25 cellular contexts compared by ENCODE assay signal in genomic region chr11:111362887-111363411, GRCh38. TPM values are rescaled to one million over a fixed set of nuclear protein-coding genes. Genes with fewer than 3 reads are reported as not detected.
DNase-seq lines count a peak whose midpoint lies in the region; ATAC-seq, FAIRE-seq and TF ChIP-seq lines count a peak whose summit lies in the region.
"Had no signal": no experiment of that assay in that cellular context is flagged by ENCODE, and none has a peak within 500 bp of the region (broad histone marks: within the 10 kb centered on the region; RNA-seq: fewer than 3 reads in every experiment).

No MANE protein-coding gene starts in this region.

- no peak overlapping the region for H3K27ac Mint-ChIP-seq in stimulated activated memory B cell treated with anti-CD40 and anti-IgM and Interleukin-4, amounts not matched to agents 10 μg/mL and 1 μg/mL and 100 μg/mL, for 72 hours
- H3K27ac Mint-ChIP-seq: activated naive CD4-positive, alpha-beta T cell treated with anti-CD3 and anti-CD28 coated beads, Interleukin-2, amount 10 ng/mL, durations not matched to agents 7 days and 5 days; mesothelial cell of epicardium; WTC11 had no signal

- H3K9me3 Mint-ChIP-seq in stimulated activated memory B cell treated with anti-CD40 and anti-IgM and Interleukin-4, amounts not matched to agents 10 μg/mL and 1 μg/mL and 100 μg/mL, for 72 hours = no peaks in the 10 kb centered on the region
- H3K9me3 Mint-ChIP-seq: activated naive CD4-positive, alpha-beta T cell treated with anti-CD3 and anti-CD28 coated beads, Interleukin-2, amount 10 ng/mL, durations not matched to agents 7 days and 5 days; activated T-cell treated with anti-CD3 and anti-CD28 coated beads, Interleukin-2, amount 50 U/mL, for 4 hours; neural crest cell had no signal

- H3K9ac ChIP-seq in SU-DHL-6 (ENCODE audit: low read length) = peak overlapping the region; percentile 67
- peak overlapping the region; percentile 1; the same call in 1 of the 2 replicates for H3K9ac ChIP-seq in HepG2 (ENCODE audit: insufficient read depth, low read depth, low read length)

- H3K79me2 ChIP-seq in SU-DHL-6 (ENCODE audit: insufficient read depth, low read length) = peaks cover 87% of the 10 kb centered on the region
- no peaks in the 10 kb centered on the region for H3K79me2 ChIP-seq in HepG2 (ENCODE audit: insufficient read depth, low read length)

- peaks cover 83% of the 10 kb centered on the region for H3F3A ChIP-seq in SU-DHL-6 (ENCODE audit: insufficient read depth)

- no peaks in the 10 kb centered on the region for H3K27me3 ChIP-seq in SU-DHL-6 (ENCODE audit: low read length)
- H3K27me3 ChIP-seq in HepG2 (ENCODE audit: control insufficient read depth in 1 of 2, insufficient read depth in 2 of 2, low read length in 2 of 2) = no peaks in the 10 kb centered on the region
- H3K27me3 ChIP-seq: esophagus muscularis mucosa, SJSA1 had no signal

- no peaks in the 10 kb centered on the region for H3K9me3 ChIP-seq in SU-DHL-6 (ENCODE audit: insufficient read depth, low read length)
- no peaks in the 10 kb centered on the region for H3K9me3 ChIP-seq in HepG2 (ENCODE audit: low read length)
- H3K9me3 ChIP-seq: esophagus muscularis mucosa, psoas muscle, SJSA1 had no signal

- H3K9me2 ChIP-seq in SU-DHL-6 (replicated peaks; ENCODE audit: insufficient read depth, low read length) = no peaks in the 10 kb centered on the region

- ATAC-seq in HepG2 (no peak), GM21526 (IDR thresholded peaks at IDR 0.05; ENCODE audit: low FRiP score, unreplicated experiment) (no peak)
- ATAC-seq in stimulated activated memory B cell treated with anti-CD40 and anti-IgM and Interleukin-4, amounts not matched to agents 10 μg/mL and 1 μg/mL and 100 μg/mL, for 72 hours = no peak
- ATAC-seq: activated T-cell treated with anti-CD3 and anti-CD28 coated beads, Interleukin-2, amount 50 U/mL, for 4 hours; HCT116; PC-3; WTC11 had no signal

- no peak for TF ChIP-seq POLR2A in HepG2 (IDR thresholded peaks at IDR 0.05; ENCODE audit: insufficient read depth in 1 of 2, low read depth in 2 of 2, low read length in 2 of 2)

- H4K20me1 ChIP-seq in SU-DHL-6 (ENCODE audit: low read depth, low read length) (no peaks in the 10 kb centered on the region), HepG2 (ENCODE audit: insufficient read depth, low read length) (no peaks in the 10 kb centered on the region)

- no peak overlapping the region for H2AFZ ChIP-seq in SU-DHL-6 (ENCODE audit: low read depth, low read length, severe bottlenecking)
- no peak overlapping the region for H2AFZ ChIP-seq in HepG2 (ENCODE audit: low read length)

- WGBS in HepG2 (ENCODE audit: low lambda C conversion rate) = 79% methylated on average over 6 of the region's 9 CpGs

- H3K27ac ChIP-seq in SU-DHL-6 (ENCODE audit: low read depth, low read length) (peak overlapping the region; percentile 94), HepG2 (ENCODE audit: extremely low read length, insufficient read depth, low read length) (peak overlapping the region; percentile 98)
- H3K27ac ChIP-seq: esophagus muscularis mucosa, psoas muscle, SJSA1 had no signal

- H3K4me3 ChIP-seq in SU-DHL-6 (ENCODE audit: insufficient read depth, low read length, poor library complexity, severe bottlenecking) = peak overlapping the region; percentile 58
- H3K4me3 ChIP-seq in HepG2 (replicated peaks in 1 of 3; ENCODE audit: insufficient read depth in 1 of 3, low read depth in 2 of 3, low read length in 3 of 3) = no peak overlapping the region
- H3K4me3 ChIP-seq: esophagus muscularis mucosa, psoas muscle, SJSA1 had no signal

- H3K4me2 ChIP-seq in SU-DHL-6 (ENCODE audit: low read depth, low read length, poor library complexity, severe bottlenecking) = peak overlapping the region; percentile 70
- no peak overlapping the region for H3K4me2 ChIP-seq in HepG2 (ENCODE audit: low read depth, low read length)

- H3K36me3 ChIP-seq in SU-DHL-6 (ENCODE audit: low read length) = peaks cover 6% of the 10 kb centered on the region; the same call in 1 of the 2 replicates
- H3K36me3 ChIP-seq in HepG2 (replicated peaks in 1 of 2; ENCODE audit: control insufficient read depth in 1 of 2, insufficient read depth in 2 of 2, low read length in 2 of 2) = no peaks in the 10 kb centered on the region
- H3K36me3 ChIP-seq: esophagus muscularis mucosa, SJSA1 had no signal

- H3K36me3 Mint-ChIP-seq in stimulated activated memory B cell treated with anti-CD40 and anti-IgM and Interleukin-4, amounts not matched to agents 10 μg/mL and 1 μg/mL and 100 μg/mL, for 72 hours = peaks cover 61% of the 10 kb centered on the region
- H3K36me3 Mint-ChIP-seq: activated naive CD4-positive, alpha-beta T cell treated with anti-CD3 and anti-CD28 coated beads, Interleukin-2, amount 10 ng/mL, durations not matched to agents 7 days and 5 days; mesothelial cell of epicardium; WTC11 had no signal

- TF ChIP-seq RAD21 in Ishikawa (IDR thresholded peaks at IDR 0.05; ENCODE audit: low read depth) (no peak), HepG2 (CRISPR knock-in tag; IDR thresholded peaks at IDR 0.05) (no peak)

- TF ChIP-seq EP300 in Ishikawa (IDR thresholded peaks at IDR 0.05; ENCODE audit: borderline replicate concordance) (no peak), HepG2 (IDR thresholded peaks at IDR 0.05; ENCODE audit: low read depth in 2 of 2, low read length in 2 of 2) (no peak), HepG2 (CRISPR knock-in tag; IDR thresholded peaks at IDR 0.05; ENCODE audit: borderline replicate concordance) (no peak)

- DNase-seq in HepG2 (ENCODE audit: low spot score) = no peak
- DNase-seq in RCC 7860 (ENCODE audit: low spot score) = no peak
- DNase-seq in HUDEP-2 (lab: John Stamatoyannopoulos, UW; ENCODE audit: unreplicated experiment in 76 of 76) = no peak
- no peak for DNase-seq in kidney tubule cell (ENCODE audit: low spot score)
- DNase-seq: activated naive CD4-positive, alpha-beta T cell treated with anti-CD3 and anti-CD28 coated beads, Interleukin-2, amount 10 ng/mL, durations not matched to agents 7 days and 5 days; activated T-cell treated with anti-CD3 and anti-CD28 coated beads, Interleukin-2, amount 50 U/mL, for 4 hours; cerebellar nuclear complex; DND-41; effector CD4-positive, alpha-beta T cell; kidney; NCI-H748 treated with DMSO at 0.1 percent for 48 hours; PC-3; psoas muscle had no signal

- peaks cover 73% of the 10 kb centered on the region for H3K4me1 Mint-ChIP-seq in stimulated activated memory B cell treated with anti-CD40 and anti-IgM and Interleukin-4, amounts not matched to agents 10 μg/mL and 1 μg/mL and 100 μg/mL, for 72 hours
- H3K4me1 Mint-ChIP-seq: activated naive CD4-positive, alpha-beta T cell treated with anti-CD3 and anti-CD28 coated beads, Interleukin-2, amount 10 ng/mL, durations not matched to agents 7 days and 5 days; mesothelial cell of epicardium; neural crest cell; WTC11 had no signal

- peaks cover 100% of the 10 kb centered on the region for H3K4me1 ChIP-seq in HepG2 (ENCODE audit: insufficient read depth, low read length)
- H3K4me1 ChIP-seq: psoas muscle, SJSA1 had no signal

- intact Hi-C loops in HepG2 (cut with micrococcal nuclease; ENCODE audit: unreplicated experiment) = no loop called here

- BruUV-seq in HepG2 (replicated peaks; lab: Mats Ljungman, UMichigan) = no TSS peak

- CTCF ChIA-PET in HepG2 (lab: Yijun Ruan, JAX; ENCODE audit: low intra/inter-chr PET ratio, low total read pairs) = no interaction called here

- H3K4me3 Mint-ChIP-seq in stimulated activated memory B cell treated with anti-CD40 and anti-IgM and Interleukin-4, amounts not matched to agents 10 μg/mL and 1 μg/mL and 100 μg/mL, for 72 hours = peak overlapping the region; percentile 51
- H3K4me3 Mint-ChIP-seq: activated naive CD4-positive, alpha-beta T cell treated with anti-CD3 and anti-CD28 coated beads, Interleukin-2, amount 10 ng/mL, durations not matched to agents 7 days and 5 days; activated T-cell treated with anti-CD3 and anti-CD28 coated beads, Interleukin-2, amount 50 U/mL, for 4 hours; mesothelial cell of epicardium; neural crest cell; WTC11 had no signal

- no peaks in the 10 kb centered on the region for H3K27me3 Mint-ChIP-seq in stimulated activated memory B cell treated with anti-CD40 and anti-IgM and Interleukin-4, amounts not matched to agents 10 μg/mL and 1 μg/mL and 100 μg/mL, for 72 hours
- H3K27me3 Mint-ChIP-seq: activated naive CD4-positive, alpha-beta T cell treated with anti-CD3 and anti-CD28 coated beads, Interleukin-2, amount 10 ng/mL, durations not matched to agents 7 days and 5 days had no signal

- POLR2A ChIA-PET in HepG2 (lab: Yijun Ruan, JAX) = interaction anchor here (12.2 kb wide), 1 partner anchor 29 kb away, joined by 197 read pairs; no protein-coding TSS in a partner anchor

- in situ Hi-C loops in HepG2 (cut with HindIII; ENCODE audit: extremely low pct_ligation_motif_present, low pct_unique_long_range_greater_than_20kb) = loop anchor here (5.0 kb wide), 1 partner anchor 54 kb away; no protein-coding TSS in a partner anchor

- TF ChIP-seq CTCF in SU-DHL-6 (IDR thresholded peaks at IDR 0.05; ENCODE audit: insufficient read depth, low read length, poor library complexity, severe bottlenecking) (no peak), HepG2 (CRISPR knock-in tag; IDR thresholded peaks at IDR 0.05) (no peak)

- no peak for FAIRE-seq in HepG2 (lab: Jason Lieb, UNC)
- FAIRE-seq in RCC 7860 (lab: Jason Lieb, UNC) = no peak
- FAIRE-seq: astrocyte, kidney had no signal

RNA-seq across cellular contexts. Expression of gene POU2AF1, which starts 16.1 kb away (rescaled TPM):
- total RNA-seq in HepG2 (2016; rRNA removed; fragmentation: Illumina TruSeq; extraction: Trizol) = 1.8 and 1.9 TPM in 2 replicates
- total RNA-seq in HepG2 (2016; cell fraction: cytosol; rRNA removed; fragmentation: Illumina TruSeq; extraction: Trizol; ENCODE audit: low read depth) = 0.40 and 0.53 TPM in 2 replicates
- total RNA-seq in HepG2 (2016; cell fraction: insoluble cytoplasmic fraction; rRNA removed; fragmentation: Illumina TruSeq; extraction: Trizol) = 1.0 and 1.1 TPM in 2 replicates
- total RNA-seq in HepG2 (2016; cell fraction: membrane; rRNA removed; fragmentation: Illumina TruSeq; extraction: Trizol) = 0.65 and 2.2 TPM in 2 replicates
- 0.81 and 1.8 TPM in 2 replicates for total RNA-seq in HepG2 (2016; cell fraction: nucleus; rRNA removed; fragmentation: Illumina TruSeq; extraction: Trizol)
- polyA plus RNA-seq in HepG2 (2011; rRNA removed) = 3.6 and 5.3 TPM in 2 replicates
- 3.0 and 3.2 TPM in 2 replicates for polyA plus RNA-seq in HepG2 (2011; cell fraction: cytosol; rRNA removed)
- polyA plus RNA-seq in HepG2 (2011; cell fraction: nucleus; rRNA removed) = 8.2 and 10.5 TPM in 2 replicates
- polyA plus RNA-seq in HepG2 (2012) = 4.9 and 6.1 TPM in 2 replicates
- polyA plus RNA-seq in HepG2 (2016; cell fraction: cytosol; fragmentation: Illumina TruSeq; extraction: Trizol; ENCODE audit: low read depth) = 0.52 and 0.81 TPM in 2 replicates
- polyA plus RNA-seq in HepG2 (2016; cell fraction: insoluble cytoplasmic fraction; fragmentation: Illumina TruSeq; extraction: Trizol; ENCODE audit: low read depth) = 2.3 and 2.6 TPM in 2 replicates
- 1.4 TPM in 2 replicates for polyA plus RNA-seq in HepG2 (2016; cell fraction: membrane; fragmentation: Illumina TruSeq; extraction: Trizol; ENCODE audit: low read depth)
- polyA plus RNA-seq in HepG2 (2016; cell fraction: nucleus; fragmentation: Illumina TruSeq; extraction: Trizol; ENCODE audit: insufficient read depth, low read depth) = 3.4 and 4.0 TPM in 2 replicates
- 0.28 and 3.3 TPM in 2 replicates for polyA minus RNA-seq in HepG2 (2011; rRNA and poly(A)+ RNA removed; ENCODE audit: low replicate concordance)
- 3.1 and 3.6 TPM in 2 replicates for polyA minus RNA-seq in HepG2 (2011; cell fraction: cytosol; rRNA and poly(A)+ RNA removed)
- polyA minus RNA-seq in HepG2 (2011; cell fraction: nucleus; rRNA and poly(A)+ RNA removed) = 4.1 and 5.3 TPM in 2 replicates
- total RNA-seq: astrocyte, mesothelial cell of epicardium, neural crest cell, PC-3, SJSA1, skeletal muscle tissue had no signal
